ENCODE assay signal across 12 cellular contexts in genomic region chr16:1920727-1921155, GRCh38. TPM values are rescaled to one million over a fixed set of nuclear protein-coding genes. Genes with fewer than 3 reads are reported as not detected.
A peak's percentile ranks its signal among the peaks of the same experiment; 100 is the strongest.
DNase-seq lines count a peak whose midpoint lies in the region; ATAC-seq and TF ChIP-seq lines count a peak whose summit lies in the region.
"Had no signal": no experiment of that assay in that cellular context is flagged by ENCODE, and none has a peak within 500 bp of the region (broad histone marks: within the 10 kb centered on the region; RNA-seq: fewer than 3 reads in every experiment).

No MANE protein-coding gene starts in this region.

- TF ChIP-seq POLR2A in gastroesophageal sphincter (IDR thresholded peaks at IDR 0.05) (no peak), tibial nerve (IDR thresholded peaks at IDR 0.05) (no peak)

- H3K4me1 ChIP-seq in A673 (ENCODE audit: insufficient read depth, low read length, poor library complexity, severe bottlenecking) (peaks cover 12% of the 10 kb centered on the region), GM23338 (ENCODE audit: insufficient read depth) (peaks cover 27% of the 10 kb centered on the region), PC-3 (ENCODE audit: insufficient read depth, low read length) (peaks cover 6% of the 10 kb centered on the region; the same call in 1 of the 2 replicates), iPS DF 6.9 (ENCODE audit: control insufficient read depth, insufficient read depth, low read length) (peaks cover 16% of the 10 kb centered on the region), foreskin keratinocyte (no peaks in the 10 kb centered on the region), gastroesophageal sphincter (peaks cover 0 to 24% (median 7%) of the 10 kb centered on the region in 3 donors), tibial nerve (peaks cover 0 to 32% (median 0%) of the 10 kb centered on the region in 4 donors)

- no peak overlapping the region for H3K27ac ChIP-seq in A673 (ENCODE audit: low read depth, low read length, poor library complexity, severe bottlenecking)
- no peak overlapping the region for H3K27ac ChIP-seq in GM23338 (ENCODE audit: low read depth)
- H3K27ac ChIP-seq in PC-3 (ENCODE audit: low read length), result no peak overlapping the region
- no peak overlapping the region for H3K27ac ChIP-seq in iPS DF 6.9 (ENCODE audit: low read length)
- H3K27ac ChIP-seq in foreskin keratinocyte, result no peak overlapping the region
- H3K27ac ChIP-seq in gastroesophageal sphincter, result no peak overlapping the region
- no peak overlapping the region for H3K27ac ChIP-seq in tibial nerve
- H3K27ac ChIP-seq: cardiac muscle cell, thoracic aorta had no signal

- BruUV-seq in A673 (replicated peaks; lab: Mats Ljungman, UMichigan) (no TSS peak), PC-3 (replicated peaks; lab: Mats Ljungman, UMichigan) (no TSS peak)

- H3K9me3 Mint-ChIP-seq in GM23338, result no peaks in the 10 kb centered on the region

- no peaks in the 10 kb centered on the region for H4K20me1 ChIP-seq in GM23338 (replicated peaks; ENCODE audit: insufficient read depth)
- H4K20me1 ChIP-seq in PC-3 (ENCODE audit: low read length), result no peaks in the 10 kb centered on the region

- H3K4me3 Mint-ChIP-seq in GM23338, result peak overlapping the region; percentile 50; the same call in 2 of the 3 replicates

- CTCF ChIA-PET in A673 (lab: Charles Lee), result no interaction called here
- CTCF ChIA-PET in PC-3 (lab: Charles Lee), result no interaction called here

- no peak for TF ChIP-seq EP300 in gastroesophageal sphincter (IDR thresholded peaks at IDR 0.05)
- TF ChIP-seq EP300 in tibial nerve (IDR thresholded peaks at IDR 0.05), result no peak

- H3K9me2 ChIP-seq in GM23338 (ENCODE audit: insufficient read depth) (no peaks in the 10 kb centered on the region), PC-3 (replicated peaks; ENCODE audit: low read length) (no peaks in the 10 kb centered on the region)

- ATAC-seq in GM23338 (peak; percentile 63), PC-3 (no peak), foreskin keratinocyte (no peak), HG03378 (IDR thresholded peaks at IDR 0.05; ENCODE audit: unreplicated experiment) (no peak), gastroesophageal sphincter (no peak)

- peak overlapping the region; percentile 72; the same call in 1 of the 2 replicates for H2AFZ ChIP-seq in GM23338
- H2AFZ ChIP-seq in PC-3 (ENCODE audit: low read length), result no peak overlapping the region

- H3K36me3 ChIP-seq in A673 (ENCODE audit: insufficient read depth, low read length, poor library complexity, severe bottlenecking) (no peaks in the 10 kb centered on the region), GM23338 (ENCODE audit: insufficient read depth) (no peaks in the 10 kb centered on the region), PC-3 (ENCODE audit: low read depth, low read length) (no peaks in the 10 kb centered on the region), iPS DF 6.9 (ENCODE audit: control insufficient read depth, insufficient read depth, low read length) (no peaks in the 10 kb centered on the region), gastroesophageal sphincter (no peaks in the 10 kb centered on the region), tibial nerve (no peaks in the 10 kb centered on the region)
- H3K36me3 ChIP-seq: cardiac muscle cell, thoracic aorta had no signal

- no peaks in the 10 kb centered on the region for H3K9me3 ChIP-seq in A673 (ENCODE audit: low read depth, low read length, poor library complexity, severe bottlenecking)
- H3K9me3 ChIP-seq in PC-3 (ENCODE audit: low read length), result no peaks in the 10 kb centered on the region
- H3K9me3 ChIP-seq in iPS DF 6.9 (ENCODE audit: control insufficient read depth, insufficient read depth, low read length), result no peaks in the 10 kb centered on the region
- H3K9me3 ChIP-seq in gastroesophageal sphincter, result no peaks in the 10 kb centered on the region
- H3K9me3 ChIP-seq in tibial nerve, result no peaks in the 10 kb centered on the region
- H3K9me3 ChIP-seq: thoracic aorta had no signal

- no peak overlapping the region for H3K27ac Mint-ChIP-seq in GM23338

- H3K4me3 ChIP-seq in A673 (ENCODE audit: low read depth, low read length, poor library complexity, severe bottlenecking) (no peak overlapping the region), GM23338 (peak overlapping the region; percentile 38; the same call in 1 of the 2 replicates), PC-3 (ENCODE audit: low read length) (no peak overlapping the region), iPS DF 6.9 (ENCODE audit: low read length) (no peak overlapping the region), gastroesophageal sphincter (no peak overlapping the region), tibial nerve (no peak overlapping the region)
- H3K4me3 ChIP-seq: cardiac muscle cell, thoracic aorta had no signal

- intact Hi-C loops in A673 (cut with micrococcal nuclease; ENCODE audit: unreplicated experiment) (no loop called here), PC-3 (cut with micrococcal nuclease) (no loop called here)

- no peaks in the 10 kb centered on the region; the same call in 2 of the 3 replicates for H3K36me3 Mint-ChIP-seq in GM23338 (ENCODE audit: low read depth)

- no CpG with 5 or more reads among the region's 15 CpGs for WGBS in iPS DF 6.9 (ENCODE audit: insufficient coverage, insufficient read length)
- WGBS in gastroesophageal sphincter (ENCODE audit: low coverage in 1 of 2), 2 donors, result 10% methylated on average over 8 of the region's 15 CpGs; no CpG with 5 or more reads in 1 of the 2 donors
- 6 to 14% methylated on average over 10 to 15 of the region's 15 CpGs for WGBS in tibial nerve, 2 donors

- POLR2A ChIA-PET in A673 (lab: Charles Lee; ENCODE audit: low non-redundant PET) (interaction anchor here (0.5 kb wide), 1 partner anchor 52 kb away, joined by 3 read pairs; no protein-coding TSS in a partner anchor), PC-3 (lab: Charles Lee; ENCODE audit: unreplicated experiment) (no interaction called here)

- H3K27me3 Mint-ChIP-seq in GM23338 (ENCODE audit: insufficient read depth, low read depth, poor library complexity), result peaks cover 85% of the 10 kb centered on the region

- H3F3A ChIP-seq in GM23338 (replicated peaks; ENCODE audit: low read depth), result 0 out of 2 replicates have a peak, but pooled peaks cover 6% of the 10 kb centered on the region
- no peaks in the 10 kb centered on the region for H3F3A ChIP-seq in PC-3 (ENCODE audit: low read length, unreplicated experiment)

- no peaks in the 10 kb centered on the region for H3K79me2 ChIP-seq in GM23338 (replicated peaks; ENCODE audit: insufficient read depth)
- H3K79me2 ChIP-seq in PC-3 (ENCODE audit: low read length), result no peaks in the 10 kb centered on the region

- TF ChIP-seq CTCF in A673 (conservative IDR thresholded peaks at IDR 0.05; ENCODE audit: low read depth, low read length) (no peak), GM23338 (conservative IDR thresholded peaks at IDR 0.05; ENCODE audit: low read depth in 2 of 2) (no peak), PC-3 (conservative IDR thresholded peaks at IDR 0.05; ENCODE audit: low read depth, low read length) (no peak), foreskin keratinocyte (conservative IDR thresholded peaks at IDR 0.05) (no peak), gastroesophageal sphincter (IDR thresholded peaks at IDR 0.05) (no peak), tibial nerve (IDR thresholded peaks at IDR 0.05) (no peak)

- DNase-seq in A673 (ENCODE audit: low spot score) (peak; percentile 67), GM23338 (ENCODE audit: low spot score) (peak; percentile 92), PC-3 (peak; percentile 7), iPS DF 6.9 (ENCODE audit: low read depth, low spot score) (peak; percentile 41), foreskin keratinocyte (no peak), tibial nerve (ENCODE audit: low spot score in 2 of 2) (no peak)

- peaks cover 54% of the 10 kb centered on the region for H3K27me3 ChIP-seq in A673 (replicated peaks; ENCODE audit: insufficient read depth, low read depth, low read length, poor library complexity)
- H3K27me3 ChIP-seq in GM23338 (ENCODE audit: insufficient read depth), result peaks cover 80% of the 10 kb centered on the region
- H3K27me3 ChIP-seq in PC-3 (ENCODE audit: low read length), result peaks cover 36% of the 10 kb centered on the region
- H3K27me3 ChIP-seq in iPS DF 6.9 (ENCODE audit: control insufficient read depth, insufficient read depth, low read length), result peaks cover 41% of the 10 kb centered on the region
- peaks cover 78% of the 10 kb centered on the region for H3K27me3 ChIP-seq in foreskin keratinocyte
- peaks cover 99% of the 10 kb centered on the region for H3K27me3 ChIP-seq in gastroesophageal sphincter
- peaks cover 0 to 86% of the 10 kb centered on the region in 2 donors for H3K27me3 ChIP-seq in tibial nerve

- no peak overlapping the region for H3K9ac ChIP-seq in PC-3 (ENCODE audit: low read length)

- H3K4me2 ChIP-seq in GM23338 (peak overlapping the region; percentile 77), PC-3 (ENCODE audit: low read length) (no peak overlapping the region)

- peaks cover 26% of the 10 kb centered on the region for H3K4me1 Mint-ChIP-seq in GM23338

RNA-seq across cellular contexts. Expression of gene HS3ST6, which starts 2.5 kb away (rescaled TPM):
- total RNA-seq in A673 (2021) (not detected in 2 replicates), PC-3 (2014; rRNA removed) (not detected in 2 replicates), foreskin keratinocyte (not detected in 2 replicates), gastroesophageal sphincter (not detected), tibial nerve (not detected)
- not detected in 2 replicates for total RNA-seq in GM23338 (2014; rRNA removed; shearing (Covaris generic))
- polyA plus RNA-seq in GM23338 (2016; fragmentation: Nextera tagmentation; extraction: Ambion mirVana) (0.17 and 0.21 TPM in 2 replicates), foreskin keratinocyte (0.03 TPM in 1 of 2 replicates, not detected in the other)
- total RNA-seq: cardiac muscle cell; skeletal muscle tissue; T-helper 2 cell treated with Interferon-gamma antibody and Interleukin-4, amounts not matched to agents 100 ng/mL and 5 ng/mL, for 36 hours; thoracic aorta had no signal
- polyA plus RNA-seq: cardiac muscle cell had no signal

RNA-seq across cellular contexts. Expression of gene MSRB1, which starts 22.3 kb away (rescaled TPM):
- 17.7 and 23.4 TPM in 2 replicates for total RNA-seq in A673 (2021)
- total RNA-seq in GM23338 (2014; rRNA removed; shearing (Covaris generic)), result 23.9 and 31.3 TPM in 2 replicates
- polyA plus RNA-seq in GM23338 (2016; fragmentation: Nextera tagmentation; extraction: Ambion mirVana), result 29.6 and 30.4 TPM in 2 replicates
- 24.6 and 25.7 TPM in 2 replicates for total RNA-seq in PC-3 (2014; rRNA removed)
- 13.2 and 15.6 TPM in 2 replicates for total RNA-seq in foreskin keratinocyte
- polyA plus RNA-seq in foreskin keratinocyte, result 27.4 and 28.5 TPM in 2 replicates
- total RNA-seq in gastroesophageal sphincter, result 10 to 100 TPM; 23.8 to 53.7 (median 44.8) TPM
- 10 to 100 TPM; 22.5 to 46.1 (median 30.3) TPM for total RNA-seq in tibial nerve

RNA-seq across cellular contexts. Expression of gene RPL3L, which starts 33.7 kb away (rescaled TPM):
- total RNA-seq in A673 (2021) (not detected in 2 replicates), PC-3 (2014; rRNA removed) (1.5 TPM in 1 of 2 replicates, not detected in the other), foreskin keratinocyte (0.34 and 0.49 TPM in 2 replicates), gastroesophageal sphincter (not detected), tibial nerve (not detected)
- 0.31 and 0.59 TPM in 2 replicates for total RNA-seq in GM23338 (2014; rRNA removed; shearing (Covaris generic))
- polyA plus RNA-seq in GM23338 (2016; fragmentation: Nextera tagmentation; extraction: Ambion mirVana) (0.68 and 1.1 TPM in 2 replicates), foreskin keratinocyte (0.47 and 0.57 TPM in 2 replicates)
- total RNA-seq: cardiac muscle cell; T-helper 2 cell treated with Interferon-gamma antibody and Interleukin-4, amounts not matched to agents 100 ng/mL and 5 ng/mL, for 36 hours; thoracic aorta had no signal

RNA-seq across cellular contexts. Expression of gene NDUFB10, which starts 38.6 kb away (rescaled TPM):
- total RNA-seq in A673 (2021) (178 and 210 TPM in 2 replicates), PC-3 (2014; rRNA removed) (407 and 530 TPM in 2 replicates), foreskin keratinocyte (159 and 194 TPM in 2 replicates), gastroesophageal sphincter (100 to 1,000 TPM; 214 to 400 (median 243) TPM), tibial nerve (100 to 1,000 TPM in 2 of 4 donors, 10 to 100 TPM in 2; 86.9 to 136 (median 116) TPM)
- 244 and 280 TPM in 2 replicates for total RNA-seq in GM23338 (2014; rRNA removed; shearing (Covaris generic))
- polyA plus RNA-seq in GM23338 (2016; fragmentation: Nextera tagmentation; extraction: Ambion mirVana) (495 and 527 TPM in 2 replicates), foreskin keratinocyte (237 and 254 TPM in 2 replicates)

RNA-seq across cellular contexts. Expression of gene RPS2, which starts 43.9 kb away (rescaled TPM):
- total RNA-seq in A673 (2021) (3,326 and 3,385 TPM in 2 replicates), PC-3 (2014; rRNA removed) (2,234 and 2,721 TPM in 2 replicates), foreskin keratinocyte (4,323 and 4,992 TPM in 2 replicates), gastroesophageal sphincter (1,000 to 10,000 TPM in 3 of 4 donors, 100 to 1,000 TPM in 1; 899 to 1,585 (median 1,295) TPM), tibial nerve (1,000 to 10,000 TPM; 1,591 to 3,468 (median 1,745) TPM)
- 3,232 and 3,786 TPM in 2 replicates for total RNA-seq in GM23338 (2014; rRNA removed; shearing (Covaris generic))
- polyA plus RNA-seq in GM23338 (2016; fragmentation: Nextera tagmentation; extraction: Ambion mirVana) (3,992 and 4,335 TPM in 2 replicates), foreskin keratinocyte (6,371 and 7,303 TPM in 2 replicates)

Comparison
In these comparisons a context has a peak if more than half of its experiments do, and no peak if none do; other contexts are left out.
1. DNase-seq: peak in A673 (single experiment), GM23338 (single experiment), PC-3 (single experiment) and iPS DF 6.9 (single experiment); none in foreskin keratinocyte (0 of 2) and tibial nerve (0 of 2).